ENCODE assay signal across 10 cellular contexts in the genomic region with DNA sequence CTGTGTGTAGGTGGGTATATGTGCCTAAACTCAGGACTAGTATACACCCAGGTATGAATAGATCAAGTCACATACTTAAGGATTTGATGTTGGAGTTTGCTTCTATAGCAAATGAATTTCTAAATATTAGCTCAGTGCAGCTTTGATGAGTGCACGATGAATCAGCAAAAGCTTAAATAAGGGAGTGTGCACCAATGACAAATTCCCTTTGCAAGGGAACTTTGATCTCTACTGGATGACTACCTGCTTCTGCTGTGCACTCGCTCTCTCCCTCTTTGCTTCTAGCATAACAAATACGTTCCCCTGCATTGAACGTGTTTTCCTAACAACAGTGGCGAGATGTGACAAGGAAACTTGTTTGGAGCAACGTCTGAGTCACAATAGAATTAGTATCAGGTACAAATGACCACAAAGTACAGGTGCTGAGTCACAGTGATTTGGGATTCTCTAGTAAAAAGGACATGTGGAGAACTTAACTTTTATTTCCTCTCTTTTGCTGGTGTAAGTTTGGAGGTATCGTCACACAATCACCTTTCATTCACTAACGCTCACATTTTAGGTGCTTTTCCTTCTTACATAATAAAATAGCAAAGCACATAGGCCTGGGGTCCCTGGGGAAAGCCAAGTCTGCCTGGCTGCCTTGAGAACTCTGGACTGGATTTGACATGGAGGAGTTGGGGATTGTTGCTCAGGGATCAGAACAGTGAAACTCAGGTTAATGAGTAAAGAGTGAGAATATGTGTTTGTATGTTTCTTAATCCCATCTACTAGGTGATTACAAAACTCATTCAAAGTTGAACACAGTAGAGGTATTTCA. TPM values are rescaled to one million over a fixed set of nuclear protein-coding genes. Genes with fewer than 3 reads are reported as not detected.
DNase-seq lines count a peak whose midpoint lies in the region; ATAC-seq and FAIRE-seq lines count a peak whose summit lies in the region.
"Had no signal": no experiment of that assay in that cellular context is flagged by ENCODE, and none has a peak within 500 bp of the region (broad histone marks: within the 10 kb centered on the region; RNA-seq: fewer than 3 reads in every experiment).

No MANE protein-coding gene starts in this region.

- no peaks in the 10 kb centered on the region for H3K9me3 ChIP-seq in MG63

- no peak for ATAC-seq in Right ventricle myocardium inferior
- ATAC-seq: activated naive CD8-positive, alpha-beta T cell treated with anti-CD3 and anti-CD28 coated beads, Interleukin-2, amount 50 U/mL, for 24 hours had no signal

- peak; percentile 10 for FAIRE-seq in colon (lab: Jason Lieb, UNC)
- FAIRE-seq: G401.6 had no signal

- DNase-seq in Caki2 (ENCODE audit: low read depth) (peak; percentile 99), MG63 (peak; percentile 30), mucosa of gallbladder (ENCODE audit: low spot score) (peak; percentile 76), cerebellum (ENCODE audit: low spot score) (no peak), Right ventricle myocardium inferior (ENCODE audit: missing footprints) (no peak), SKM-1 (lab: John Stamatoyannopoulos, UW; ENCODE audit: unreplicated experiment) (no peak)
- DNase-seq in stimulated activated CD4-positive, alpha-beta T cell treated with anti-CD3 and anti-CD28 coated beads, Interleukin-2, amount 100 ng/mL, for 48 hours: no peak
- DNase-seq: activated naive CD8-positive, alpha-beta T cell treated with anti-CD3 and anti-CD28 coated beads, Interleukin-2, amount 50 U/mL, for 24 hours had no signal

- in situ Hi-C loops in Caki2 (cut with HindIII; ENCODE audit: low pct_unique_long_range_greater_than_20kb, low sequenced_read_pairs): no loop called here

- H3K4me3 ChIP-seq in MG63: no peak overlapping the region

- no peaks in the 10 kb centered on the region for H3K36me3 ChIP-seq in MG63

- no peaks in the 10 kb centered on the region for H3K27me3 ChIP-seq in MG63

- intact Hi-C loops in Right ventricle myocardium inferior (cut with DNase I): no loop called here

RNA-seq across cellular contexts. Expression of a gene that starts 49.7 kb away (rescaled TPM):
- total RNA-seq in Caki2 (2014; rRNA removed; shearing (Covaris generic); ENCODE audit: low replicate concordance): not detected in 2 replicates
- not detected in 2 replicates for total RNA-seq in MG63 (2014; rRNA removed; shearing (Covaris generic); ENCODE audit: low replicate concordance)
- total RNA-seq in mucosa of gallbladder (0.17 TPM), cerebellum (0.91 TPM), Right ventricle myocardium inferior (324 TPM)

Comparison
In these comparisons a context has a peak if more than half of its experiments do, and no peak if none do; other contexts are left out.
1. DNase-seq: peak in Caki2 (single experiment), MG63 (single experiment) and mucosa of gallbladder (single experiment); none in stimulated activated CD4-positive, alpha-beta T cell treated with anti-CD3 and anti-CD28 coated beads, Interleukin-2, amount 100 ng/mL, for 48 hours (0 of 2), cerebellum (single experiment), Right ventricle myocardium inferior (single experiment) and SKM-1 (single experiment).
2. RNA of a gene that starts 49.7 kb away (total RNA-seq): 324 TPM in Right ventricle myocardium inferior (single experiment); 0.91 TPM in cerebellum (single experiment), 0.17 TPM in mucosa of gallbladder (single experiment), not detected in Caki2 and not detected in MG63; every median in the first group is over 100 times any median in the second.